11 cellular contexts compared by ENCODE assay signal in genomic region chr5:170268884-170269283, GRCh38. TPM values are rescaled to one million over a fixed set of nuclear protein-coding genes. Genes with fewer than 3 reads are reported as not detected.
A peak's percentile ranks its signal among the peaks of the same experiment; 100 is the strongest.
DNase-seq lines count a peak whose midpoint lies in the region; ATAC-seq and TF ChIP-seq lines count a peak whose summit lies in the region.
"Had no signal": no experiment of that assay in that cellular context is flagged by ENCODE, and none has a peak within 500 bp of the region (broad histone marks: within the 10 kb centered on the region; RNA-seq: fewer than 3 reads in every experiment).

No MANE protein-coding gene starts in this region.

- H4K8ac ChIP-seq in mesendoderm (ENCODE audit: low read depth, low read length), result no peak overlapping the region

- CTCF ChIA-PET in activated CD8-positive, alpha-beta memory T cell treated with anti-CD3 and anti-CD28 coated beads, Interleukin-2, amount 10 ng/mL, durations not matched to agents 7 days and 5 days (lab: Charles Lee), result interaction anchor here (1.2 to 16.3 kb wide), 12 partner anchors 8 to 74 kb away, joined by 3 to 499 read pairs (median 18); partner anchors contain the start of gene LCP2

- H3K23ac ChIP-seq in mesendoderm (ENCODE audit: low read length), result no peak overlapping the region

- no peak for ATAC-seq in activated CD8-positive, alpha-beta memory T cell treated with anti-CD3 and anti-CD28 coated beads, Interleukin-2, amount 10 ng/mL, durations not matched to agents 7 days and 5 days
- peak; percentile 46 to 66 for ATAC-seq in right cardiac atrium
- ATAC-seq in GM19452 (IDR thresholded peaks at IDR 0.05; ENCODE audit: unreplicated experiment), result no peak

- no peak overlapping the region for H2AK5ac ChIP-seq in mesendoderm (ENCODE audit: low read length)

- H4K5ac ChIP-seq in mesendoderm (ENCODE audit: low read length), result no peak overlapping the region

- H3K4ac ChIP-seq in mesendoderm (ENCODE audit: low read depth, low read length), result no peak overlapping the region

- H3K27me3 Mint-ChIP-seq in activated CD8-positive, alpha-beta memory T cell treated with anti-CD3 and anti-CD28 coated beads, Interleukin-2, amount 10 ng/mL, durations not matched to agents 7 days and 5 days, result no peaks in the 10 kb centered on the region
- no peaks in the 10 kb centered on the region for H3K27me3 Mint-ChIP-seq in T-helper 2 cell treated with Interferon-gamma antibody and Interleukin-4, amounts not matched to agents 5 μg/mL and 100 μg/mL, for 36 hours (ENCODE audit: low read depth)
- H3K27me3 Mint-ChIP-seq: activated B cell treated with CpG ODN at 0.5 μM for 24 hours had no signal

- H3K4me1 Mint-ChIP-seq in activated CD8-positive, alpha-beta memory T cell treated with anti-CD3 and anti-CD28 coated beads, Interleukin-2, amount 10 ng/mL, durations not matched to agents 7 days and 5 days, result peaks cover 96% of the 10 kb centered on the region
- H3K4me1 Mint-ChIP-seq in T-helper 2 cell treated with Interferon-gamma antibody and Interleukin-4, amounts not matched to agents 5 μg/mL and 100 μg/mL, for 36 hours (ENCODE audit: low read depth), result peaks cover 73% of the 10 kb centered on the region

- DNase-seq in activated CD8-positive, alpha-beta memory T cell treated with anti-CD3 and anti-CD28 coated beads, Interleukin-2, amount 10 ng/mL, durations not matched to agents 7 days and 5 days, result no peak
- no peak for DNase-seq in activated CD8-positive, alpha-beta memory T cell treated with anti-CD3 and anti-CD28 coated beads, Interleukin-2, amount 50 U/mL, for 48 hours
- no peak for DNase-seq in T-helper 2 cell treated with Interferon-gamma antibody and Interleukin-4, amounts not matched to agents 5 μg/mL and 100 μg/mL, for 36 hours (ENCODE audit: low spot score)
- no peak for DNase-seq in right cardiac atrium
- DNase-seq in stomach, result no peak
- DNase-seq in stimulated activated CD4-positive, alpha-beta T cell treated with anti-CD3 and anti-CD28 coated beads, Interleukin-1b, Interleukin-23, amount 100 ng/mL, for 48 hours, result no peak
- DNase-seq in mesendoderm, result no peak
- DNase-seq: activated B cell treated with CpG ODN at 0.5 μM for 24 hours had no signal

- H3K4me3 ChIP-seq in right cardiac atrium (ENCODE audit: low read length), result no peak overlapping the region
- no peak overlapping the region for H3K4me3 ChIP-seq in stomach
- H3K4me3 ChIP-seq in mesendoderm (ENCODE audit: low read length), result no peak overlapping the region

- H3K4me2 ChIP-seq in mesendoderm (ENCODE audit: low read length), result no peak overlapping the region

- no peak for TF ChIP-seq CTCF in stomach (IDR thresholded peaks at IDR 0.05)

- H3K27me3 ChIP-seq in right cardiac atrium (ENCODE audit: control insufficient read depth, insufficient read depth) (no peaks in the 10 kb centered on the region), stomach (peaks cover 0 to 19% (median 5%) of the 10 kb centered on the region in 3 donors), mesendoderm (ENCODE audit: insufficient read depth, low read length, poor library complexity) (no peaks in the 10 kb centered on the region)

- H2BK120ac ChIP-seq in mesendoderm (ENCODE audit: low read depth, low read length), result no peak overlapping the region

- intact Hi-C loops in right cardiac atrium (cut with DNase I), result loop anchor here in 2 of 4 donors (5.0 kb wide), 2 partner anchors 73 to 153 kb away; no protein-coding TSS in a partner anchor
- intact Hi-C loops in stomach (cut with DNase I; ENCODE audit: low total_unique reads), result loop anchor here (10.0 kb wide), 1 partner anchor 76 kb away; no protein-coding TSS in a partner anchor

- H3K4me3 Mint-ChIP-seq in activated CD8-positive, alpha-beta memory T cell treated with anti-CD3 and anti-CD28 coated beads, Interleukin-2, amount 10 ng/mL, durations not matched to agents 7 days and 5 days, result peak overlapping the region; percentile 61
- peak overlapping the region; percentile 66 for H3K4me3 Mint-ChIP-seq in T-helper 2 cell treated with Interferon-gamma antibody and Interleukin-4, amounts not matched to agents 5 μg/mL and 100 μg/mL, for 36 hours

- H3K9me3 Mint-ChIP-seq in activated CD8-positive, alpha-beta memory T cell treated with anti-CD3 and anti-CD28 coated beads, Interleukin-2, amount 10 ng/mL, durations not matched to agents 7 days and 5 days (ENCODE audit: low read depth), result no peaks in the 10 kb centered on the region
- H3K9me3 Mint-ChIP-seq in T-helper 2 cell treated with Interferon-gamma antibody and Interleukin-4, amounts not matched to agents 5 μg/mL and 100 μg/mL, for 36 hours, result no peaks in the 10 kb centered on the region
- H3K9me3 Mint-ChIP-seq: activated B cell treated with CpG ODN at 0.5 μM for 24 hours had no signal

- H3K36me3 ChIP-seq in stomach (peaks cover 0 to 34% (median 10%) of the 10 kb centered on the region in 4 donors), mesendoderm (ENCODE audit: control insufficient read depth, insufficient read depth, low read length) (no peaks in the 10 kb centered on the region)

- H3K36me3 Mint-ChIP-seq in activated CD8-positive, alpha-beta memory T cell treated with anti-CD3 and anti-CD28 coated beads, Interleukin-2, amount 10 ng/mL, durations not matched to agents 7 days and 5 days, result peaks cover 89% of the 10 kb centered on the region
- H3K36me3 Mint-ChIP-seq in T-helper 2 cell treated with Interferon-gamma antibody and Interleukin-4, amounts not matched to agents 5 μg/mL and 100 μg/mL, for 36 hours (ENCODE audit: low read depth), result peaks cover 84% of the 10 kb centered on the region

- no peaks in the 10 kb centered on the region for H3K79me2 ChIP-seq in mesendoderm (ENCODE audit: control insufficient read depth, insufficient read depth, low read length)

- H3K79me1 ChIP-seq in mesendoderm (ENCODE audit: low read length), result no peaks in the 10 kb centered on the region

- TF ChIP-seq POLR2A in stomach (IDR thresholded peaks at IDR 0.05), result no peak

- H3K4me1 ChIP-seq in right cardiac atrium (ENCODE audit: control insufficient read depth, insufficient read depth, low read length) (no peaks in the 10 kb centered on the region), stomach (peaks cover 15 to 57% (median 23%) of the 10 kb centered on the region in 4 donors), mesendoderm (ENCODE audit: control insufficient read depth, low read depth, low read length) (no peaks in the 10 kb centered on the region)

- no peak for TF ChIP-seq EP300 in stomach (IDR thresholded peaks at IDR 0.05)

- no peak overlapping the region for H3K56ac ChIP-seq in mesendoderm (ENCODE audit: low read length)

- H2BK15ac ChIP-seq in mesendoderm (replicated peaks; ENCODE audit: low read depth), result no peak overlapping the region

- no peaks in the 10 kb centered on the region for H3K9me3 ChIP-seq in right cardiac atrium (ENCODE audit: control insufficient read depth, low read length)
- no peaks in the 10 kb centered on the region for H3K9me3 ChIP-seq in stomach

- peak overlapping the region; percentile 87 for H3K27ac Mint-ChIP-seq in activated CD8-positive, alpha-beta memory T cell treated with anti-CD3 and anti-CD28 coated beads, Interleukin-2, amount 10 ng/mL, durations not matched to agents 7 days and 5 days
- peak overlapping the region; percentile 80 for H3K27ac Mint-ChIP-seq in T-helper 2 cell treated with Interferon-gamma antibody and Interleukin-4, amounts not matched to agents 5 μg/mL and 100 μg/mL, for 36 hours
- H3K27ac Mint-ChIP-seq: activated B cell treated with CpG ODN at 0.5 μM for 24 hours had no signal

- no peak overlapping the region for H3K18ac ChIP-seq in mesendoderm (ENCODE audit: low read length)

- 63% methylated on average over 3 of the region's 3 CpGs for WGBS in right cardiac atrium
- WGBS in stomach, 5 donors, result 13 to 58% (median 29%) methylated on average over 3 of the region's 3 CpGs
- no CpG with 5 or more reads among the region's 3 CpGs for WGBS in mesendoderm (ENCODE audit: extremely low coverage, insufficient coverage, low lambda C conversion rate)

- no peak overlapping the region for H3K9ac ChIP-seq in mesendoderm (ENCODE audit: low read length)

- H2BK5ac ChIP-seq in mesendoderm (ENCODE audit: low read length), result no peak overlapping the region

- H3K27ac ChIP-seq in right cardiac atrium (ENCODE audit: low read length) (no peak overlapping the region), stomach (peak overlapping the region in 4 of 5 donors; percentile 49 to 78 (median 68)), mesendoderm (ENCODE audit: low read depth, low read length) (no peak overlapping the region)

RNA-seq across cellular contexts. Expression of gene LCP2, which starts 28.7 kb away (rescaled TPM):
- total RNA-seq in activated CD8-positive, alpha-beta memory T cell treated with anti-CD3 and anti-CD28 coated beads, Interleukin-2, amount 10 ng/mL, durations not matched to agents 7 days and 5 days, result 100 to 1,000 TPM; 393 to 419 TPM
- 10 to 100 TPM in 3 of 4 donors, 1 to 10 TPM in 1; 7.2 to 10.9 (median 10.4) TPM for total RNA-seq in right cardiac atrium
- polyA plus RNA-seq in right cardiac atrium, result 3.0 TPM
- 10 to 100 TPM in 4 of 5 donors, under 1 TPM in 1; 0.58 to 69.4 (median 27.1) TPM for total RNA-seq in stomach
- 10 to 100 TPM in 2 of 3 donors, 1 to 10 TPM in 1; 3.2 to 16.2 (median 15.4) TPM for polyA plus RNA-seq in stomach
- 0.13 TPM for polyA plus RNA-seq in mesendoderm (2013, experiment 1 of 2)
- 0.10 TPM for polyA plus RNA-seq in mesendoderm (2013, experiment 2 of 2)
- total RNA-seq: A673, fibroblast of lung had no signal
- polyA plus RNA-seq: fibroblast of lung had no signal

RNA-seq across cellular contexts. Expression of gene C5orf58, which starts 36.1 kb away (rescaled TPM):
- total RNA-seq in activated CD8-positive, alpha-beta memory T cell treated with anti-CD3 and anti-CD28 coated beads, Interleukin-2, amount 10 ng/mL, durations not matched to agents 7 days and 5 days, result not detected
- under 1 TPM in 3 of 4 donors, not detected in 1; 0.47 to 0.75 (median 0.49) TPM for total RNA-seq in right cardiac atrium
- 0.68 TPM for polyA plus RNA-seq in right cardiac atrium
- total RNA-seq in stomach, result under 1 TPM in 1 of 5 donors, not detected in 4; 0.43 TPM
- polyA plus RNA-seq in stomach, result 1 to 10 TPM in 1 of 3 donors, not detected in 2; 4.6 TPM
- polyA plus RNA-seq in mesendoderm (2013, experiment 1 of 2), result 1.0 TPM
- 1.2 TPM for polyA plus RNA-seq in mesendoderm (2013, experiment 2 of 2)
- total RNA-seq: A673, activated B cell treated with CpG ODN at 0.5 μM for 24 hours, fibroblast of lung had no signal
- polyA plus RNA-seq: fibroblast of lung had no signal

Comparison
In these comparisons a context has a peak if more than half of its experiments do, and no peak if none do; other contexts are left out.
1. ATAC-seq: peak in right cardiac atrium (2 of 2); none in activated CD8-positive, alpha-beta memory T cell treated with anti-CD3 and anti-CD28 coated beads, Interleukin-2, amount 10 ng/mL, durations not matched to agents 7 days and 5 days (single experiment) and GM19452 (single experiment).
2. H3K27ac ChIP-seq: peak in stomach (4 of 5); none in right cardiac atrium (single experiment) and mesendoderm (single experiment).
3. RNA of gene LCP2, which starts 28.7 kb away (total RNA-seq): 393 to 419 TPM in activated CD8-positive, alpha-beta memory T cell treated with anti-CD3 and anti-CD28 coated beads, Interleukin-2, amount 10 ng/mL, durations not matched to agents 7 days and 5 days; 0.58 to 69.4 TPM in stomach and 7.2 to 10.9 TPM in right cardiac atrium; every median in the first group is over 4 times any median in the second.